ENCODE assay signal across 1 cellular context in genomic region chr17:38600906-38601305, GRCh38.
TF ChIP-seq lines count a peak whose summit lies in the region.

No MANE protein-coding gene starts in this region.

TF ChIP-seq in GM12878, 131 proteins besides CTCF, POLR2A, EP300 and RAD21 (continued from another document):
- TF ChIP-seq POU2F2 (IDR thresholded peaks at IDR 0.05; ENCODE audit: borderline replicate concordance, low read depth, low read length), result peak; percentile 44; the same call in 1 of the 3 replicates
